25 cellular contexts compared by ENCODE assay signal in genomic region chr5:34416501-34417008, GRCh38.
"Had no signal": no experiment of that assay in that cellular context is flagged by ENCODE, and none has a peak within 500 bp of the region (broad histone marks: within the 10 kb centered on the region; RNA-seq: fewer than 3 reads in every experiment).

No MANE protein-coding gene starts in this region.

- H3K27me3 ChIP-seq: heart left ventricle, right lobe of liver, tibial artery had no signal

- H3K9me3 ChIP-seq: lower lobe of right lung, mucosa of descending colon, right lobe of liver, tibial artery had no signal

- H3K4me3 Mint-ChIP-seq: activated CD4-positive, alpha-beta T cell treated with anti-CD3 and anti-CD28 coated beads, Interleukin-2, amount 10 ng/mL, durations not matched to agents 7 days and 5 days; activated CD8-positive, alpha-beta T cell treated with anti-CD3 and anti-CD28 coated beads for 36 hours; activated naive CD8-positive, alpha-beta T cell treated with anti-CD3 and anti-CD28 coated beads, Interleukin-2, amount 50 U/mL, for 24 hours; activated T-helper 1 cell treated with anti-CD3 and anti-CD28 coated beads, Interleukin-12 subunit alpha, Interleukin-12 subunit beta, Interleukin-2, Interleukin-4 antibody, amounts not matched to agents 30 ng/mL and 10 ng/mL and 1 ng/mL, durations not matched to agents 14 hours and 24 hours and 36 hours; stimulated activated effector memory CD8-positive, alpha-beta T cell treated with anti-CD3 and anti-CD28 coated beads, Interleukin-12 subunit alpha, Interleukin-12 subunit beta, amount 100 ng/mL, for 72 hours had no signal

- DNase-seq: activated CD4-positive, alpha-beta T cell treated with anti-CD3 and anti-CD28 coated beads, Interleukin-2, amount 10 ng/mL, durations not matched to agents 7 days and 5 days; activated CD4-positive, CD25-positive, alpha-beta regulatory T cell treated with anti-CD3 and anti-CD28 coated beads, Interleukin-2, amount 50 U/mL, for 72 hours; activated CD8-positive, alpha-beta T cell treated with anti-CD3 and anti-CD28 coated beads for 36 hours; activated gamma-delta T cell; activated naive CD4-positive, alpha-beta T cell treated with anti-CD3 and anti-CD28 coated beads, Interleukin-2, amount 50 U/mL, for 16 hours; activated naive CD8-positive, alpha-beta T cell treated with anti-CD3 and anti-CD28 coated beads, Interleukin-2, amount 50 U/mL, for 24 hours; cerebellar nuclear complex; heart left ventricle; kidney; lower lobe of right lung; mesendoderm; mucosa of descending colon; occipital lobe; posterior cingulate gyrus; right lobe of liver; stimulated activated CD4-positive, alpha-beta T cell treated with anti-CD3 and anti-CD28 coated beads, Interleukin-2, amount 100 ng/mL, for 24 hours; tibial artery had no signal

- H3K4me1 ChIP-seq: lower lobe of right lung, right lobe of liver, tibial artery had no signal

- H3K27ac ChIP-seq: coronary artery, heart left ventricle, lower lobe of right lung, right lobe of liver, skin epidermis, tibial artery, VCaP had no signal

- H3K4me1 Mint-ChIP-seq: activated naive CD8-positive, alpha-beta T cell treated with anti-CD3 and anti-CD28 coated beads, Interleukin-2, amount 50 U/mL, for 24 hours; stimulated activated effector memory CD8-positive, alpha-beta T cell treated with anti-CD3 and anti-CD28 coated beads, Interleukin-12 subunit alpha, Interleukin-12 subunit beta, amount 100 ng/mL, for 72 hours had no signal

- H3K27ac Mint-ChIP-seq: activated CD4-positive, alpha-beta T cell treated with anti-CD3 and anti-CD28 coated beads, Interleukin-2, amount 10 ng/mL, durations not matched to agents 7 days and 5 days; activated CD8-positive, alpha-beta T cell treated with anti-CD3 and anti-CD28 coated beads for 36 hours; activated naive CD8-positive, alpha-beta T cell treated with anti-CD3 and anti-CD28 coated beads, Interleukin-2, amount 50 U/mL, for 24 hours; activated T-helper 1 cell treated with anti-CD3 and anti-CD28 coated beads, Interleukin-12 subunit alpha, Interleukin-12 subunit beta, Interleukin-2, Interleukin-4 antibody, amounts not matched to agents 30 ng/mL and 10 ng/mL and 1 ng/mL, durations not matched to agents 14 hours and 24 hours and 36 hours; stimulated activated effector memory CD8-positive, alpha-beta T cell treated with anti-CD3 and anti-CD28 coated beads, Interleukin-12 subunit alpha, Interleukin-12 subunit beta, amount 100 ng/mL, for 72 hours had no signal

- H3K36me3 ChIP-seq: heart left ventricle, lower lobe of right lung, right lobe of liver, tibial artery had no signal

- H3K36me3 Mint-ChIP-seq: stimulated activated effector memory CD8-positive, alpha-beta T cell treated with anti-CD3 and anti-CD28 coated beads, Interleukin-12 subunit alpha, Interleukin-12 subunit beta, amount 100 ng/mL, for 72 hours had no signal

- ATAC-seq: heart left ventricle, left lobe of liver, lower lobe of right lung, mucosa of descending colon had no signal

- H3K9me3 Mint-ChIP-seq: stimulated activated effector memory CD8-positive, alpha-beta T cell treated with anti-CD3 and anti-CD28 coated beads, Interleukin-12 subunit alpha, Interleukin-12 subunit beta, amount 100 ng/mL, for 72 hours; stimulated activated naive CD8-positive, alpha-beta T cell treated with anti-CD3 and anti-CD28 coated beads, Interleukin-15, amount 100 ng/mL, for 72 hours had no signal

- FAIRE-seq: kidney, urothelium cell line had no signal

- H3K4me3 ChIP-seq: coronary artery, heart left ventricle, lower lobe of right lung, mucosa of descending colon, right lobe of liver, skin epidermis, tibial artery had no signal
